ENCODE assay signal across 10 cellular contexts in genomic region chr5:156920042-156920860, GRCh38. TPM values are rescaled to one million over a fixed set of nuclear protein-coding genes. Genes with fewer than 3 reads are reported as not detected.
A peak's percentile ranks its signal among the peaks of the same experiment; 100 is the strongest.
DNase-seq lines count a peak whose midpoint lies in the region; ATAC-seq, FAIRE-seq and TF ChIP-seq lines count a peak whose summit lies in the region.
"Had no signal": no experiment of that assay in that cellular context is flagged by ENCODE, and none has a peak within 500 bp of the region (broad histone marks: within the 10 kb centered on the region; RNA-seq: fewer than 3 reads in every experiment).

No MANE protein-coding gene starts in this region.

- no peak overlapping the region for H3K4me3 ChIP-seq in CD8-positive, alpha-beta T cell (ENCODE audit: low read depth, low read length)
- H3K4me3 ChIP-seq in HUES48 (ENCODE audit: low read depth, low read length) (no peak overlapping the region), bronchial epithelial cell (ENCODE audit: low read depth, low read length) (no peak overlapping the region)

- peak overlapping the region; percentile 9 for H3K27ac Mint-ChIP-seq in CD8-positive, alpha-beta T cell

- FAIRE-seq in bronchial epithelial cell (lab: Jason Lieb, UNC) (peak; percentile 40), urothelium cell line (lab: Jason Lieb, UNC) (no peak)
- FAIRE-seq: G401.6 had no signal

- peak; percentile 41 for ATAC-seq in CD8-positive, alpha-beta T cell
- peak; percentile 55 for ATAC-seq in GM21447 (IDR thresholded peaks at IDR 0.05; ENCODE audit: unreplicated experiment)

- H3K36me3 ChIP-seq in CD8-positive, alpha-beta T cell (ENCODE audit: insufficient read depth, low read length) = no peaks in the 10 kb centered on the region
- H3K36me3 ChIP-seq in HUES48 (ENCODE audit: control insufficient read depth, insufficient read depth, low read length) = no peaks in the 10 kb centered on the region
- H3K36me3 ChIP-seq in bronchial epithelial cell (ENCODE audit: control insufficient read depth, insufficient read depth, low read length) = no peaks in the 10 kb centered on the region

- H3K4me1 ChIP-seq in CD8-positive, alpha-beta T cell (ENCODE audit: insufficient read depth, low read length) = peaks cover 22% of the 10 kb centered on the region
- peaks cover 10% of the 10 kb centered on the region for H3K4me1 ChIP-seq in HUES48 (ENCODE audit: control insufficient read depth, insufficient read depth, low read length)

- H3K4me3 Mint-ChIP-seq in CD8-positive, alpha-beta T cell = peak overlapping the region; percentile 43

- POLR2A ChIA-PET in CD8-positive, alpha-beta T cell (lab: Charles Lee) = interaction anchor here (1.0 to 1.4 kb wide), 3 partner anchors 9 to 222 kb away, joined by 3 to 4 read pairs (median 3); partner anchors contain the start of gene MED7

- peaks cover 52% of the 10 kb centered on the region for H3K4me1 Mint-ChIP-seq in CD8-positive, alpha-beta T cell (ENCODE audit: low read depth)

- CTCF ChIA-PET in CD8-positive, alpha-beta T cell (lab: Charles Lee) = interaction anchor here (0.7 to 1.0 kb wide), 2 partner anchors 11 to 16 kb away, joined by 3 to 5 read pairs; no protein-coding TSS in a partner anchor

- H3K27me3 ChIP-seq in CD8-positive, alpha-beta T cell (ENCODE audit: insufficient read depth, low read length) = no peaks in the 10 kb centered on the region
- peaks cover 16% of the 10 kb centered on the region for H3K27me3 ChIP-seq in HUES48 (ENCODE audit: control insufficient read depth, insufficient read depth, low read length)
- H3K27me3 ChIP-seq in bronchial epithelial cell (ENCODE audit: control insufficient read depth, insufficient read depth, low read length) = no peaks in the 10 kb centered on the region

- no peak overlapping the region for H3K27ac ChIP-seq in CD8-positive, alpha-beta T cell (ENCODE audit: low read depth, low read length)
- H3K27ac ChIP-seq in HUES48 (ENCODE audit: low read depth, low read length) = peak overlapping the region; percentile 61

- peaks cover 6% of the 10 kb centered on the region for H3K36me3 Mint-ChIP-seq in CD8-positive, alpha-beta T cell

- no peak overlapping the region; the same call in 1 of the 2 replicates for H3K9ac ChIP-seq in HUES48 (ENCODE audit: low read depth, low read length)

- intact Hi-C loops in CD8-positive, alpha-beta T cell (cut with DNase I, micrococcal nuclease) = no loop called here

- no peaks in the 10 kb centered on the region for H3K27me3 Mint-ChIP-seq in CD8-positive, alpha-beta T cell (ENCODE audit: low read depth)

- no peaks in the 10 kb centered on the region for H3K9me3 ChIP-seq in CD8-positive, alpha-beta T cell (ENCODE audit: low read length)
- no peaks in the 10 kb centered on the region for H3K9me3 ChIP-seq in HUES48 (ENCODE audit: control insufficient read depth, insufficient read depth, low read length)

- DNase-seq in CD8-positive, alpha-beta T cell = peak in 2 of 7 experiments; percentile 20 to 24
- DNase-seq in bronchial epithelial cell (ENCODE audit: low read depth) = no peak
- peak; percentile 20 for DNase-seq in urothelium cell line (ENCODE audit: low spot score)
- no peak for DNase-seq in putamen (ENCODE audit: low spot score)
- no peak for DNase-seq in NCI-H2081 treated with DMSO at 0.1 percent for 48 hours (lab: John Stamatoyannopoulos, UW)
- no peak for DNase-seq in EL

- peaks cover 4% of the 10 kb centered on the region for H3K9me3 Mint-ChIP-seq in CD8-positive, alpha-beta T cell

- no peak for TF ChIP-seq CTCF in CD8-positive, alpha-beta T cell (IDR thresholded peaks at IDR 0.05)
- TF ChIP-seq CTCF in bronchial epithelial cell (IDR thresholded peaks at IDR 0.05; ENCODE audit: insufficient read depth, low read length, severe bottlenecking) = no peak

RNA-seq across cellular contexts. Expression of gene TIMD4, which starts 42.8 kb away (rescaled TPM):
- total RNA-seq in CD8-positive, alpha-beta T cell = 1 to 10 TPM; 2.2 to 3.1 TPM
- not detected in 2 replicates for total RNA-seq in bronchial epithelial cell
- total RNA-seq: myocyte had no signal
